ENCODE assay signal across 2 cellular contexts in the genomic region with DNA sequence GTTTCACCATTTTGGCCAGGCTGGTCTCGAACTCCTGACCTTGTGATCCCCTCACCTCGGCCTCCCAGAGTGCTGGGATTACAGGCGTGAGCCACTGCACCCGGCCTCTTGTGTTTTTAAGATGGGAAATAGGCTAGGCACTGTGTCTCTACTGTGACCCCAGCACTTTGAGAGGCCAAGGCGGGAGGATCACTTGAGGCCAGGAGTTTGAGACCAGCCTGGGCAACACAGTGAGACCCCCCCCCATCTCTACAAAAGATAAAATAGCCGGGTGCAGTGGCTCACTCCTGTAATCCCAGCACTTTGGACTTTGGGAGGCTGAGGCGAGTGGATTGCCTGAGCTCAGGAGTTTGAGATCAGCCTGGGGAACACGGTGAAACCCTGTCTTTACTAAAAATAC.
TF ChIP-seq lines count a peak whose summit lies in the region.

No MANE protein-coding gene starts in this region.

TF ChIP-seq in HEK293, 187 proteins besides CTCF, POLR2A, EP300 and RAD21:
- 0 out of 2 replicates have a peak, but pooled peaks have one; percentile 31 for TF ChIP-seq ZNF121 (tag by site-specific recombination; IDR thresholded peaks at IDR 0.05)

TF ChIP-seq in HepG2, 621 proteins besides CTCF, POLR2A, EP300 and RAD21:
- TF ChIP-seq, protein P1, sequence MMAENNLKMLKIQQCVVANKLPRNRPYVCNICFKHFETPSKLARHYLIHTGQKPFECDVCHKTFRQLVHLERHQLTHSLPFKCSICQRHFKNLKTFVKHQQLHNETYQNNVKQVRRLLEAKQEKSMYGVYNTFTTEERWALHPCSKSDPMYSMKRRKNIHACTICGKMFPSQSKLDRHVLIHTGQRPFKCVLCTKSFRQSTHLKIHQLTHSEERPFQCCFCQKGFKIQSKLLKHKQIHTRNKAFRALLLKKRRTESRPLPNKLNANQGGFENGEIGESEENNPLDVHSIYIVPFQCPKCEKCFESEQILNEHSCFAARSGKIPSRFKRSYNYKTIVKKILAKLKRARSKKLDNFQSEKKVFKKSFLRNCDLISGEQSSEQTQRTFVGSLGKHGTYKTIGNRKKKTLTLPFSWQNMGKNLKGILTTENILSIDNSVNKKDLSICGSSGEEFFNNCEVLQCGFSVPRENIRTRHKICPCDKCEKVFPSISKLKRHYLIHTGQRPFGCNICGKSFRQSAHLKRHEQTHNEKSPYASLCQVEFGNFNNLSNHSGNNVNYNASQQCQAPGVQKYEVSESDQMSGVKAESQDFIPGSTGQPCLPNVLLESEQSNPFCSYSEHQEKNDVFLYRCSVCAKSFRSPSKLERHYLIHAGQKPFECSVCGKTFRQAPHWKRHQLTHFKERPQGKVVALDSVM (CRISPR knock-in tag; IDR thresholded peaks at IDR 0.05), result peak; percentile 68
- peak; percentile 16; the same call in 1 of the 2 replicates for TF ChIP-seq ZMYM3 (CRISPR knock-in tag; IDR thresholded peaks at IDR 0.05)
- peak; percentile 67; the same call in 1 of the 2 replicates for TF ChIP-seq ZNF121 (CRISPR knock-in tag; IDR thresholded peaks at IDR 0.05)
